In genomic region chr13:77521595-77522367, GRCh38 we compare ENCODE assay signal across 12 cellular contexts. TPM values are rescaled to one million over a fixed set of nuclear protein-coding genes. Genes with fewer than 3 reads are reported as not detected.
DNase-seq lines count a peak whose midpoint lies in the region; ATAC-seq, FAIRE-seq and TF ChIP-seq lines count a peak whose summit lies in the region.
"Had no signal": no experiment of that assay in that cellular context is flagged by ENCODE, and none has a peak within 500 bp of the region (broad histone marks: within the 10 kb centered on the region; RNA-seq: fewer than 3 reads in every experiment).

No MANE protein-coding gene starts in this region.

- peak overlapping the region; percentile 19 for H3K9ac ChIP-seq in keratinocyte (ENCODE audit: control insufficient read depth, extremely low read depth, insufficient read depth, low read length)

- H3K9me1 ChIP-seq in keratinocyte (ENCODE audit: control insufficient read depth, extremely low read depth, insufficient read depth, low read length) = no peaks in the 10 kb centered on the region

- peak overlapping the region; percentile 76 for H3K4me2 ChIP-seq in keratinocyte (ENCODE audit: control insufficient read depth, extremely low read depth, insufficient read depth, low read depth, low read length)

- H3K36me3 ChIP-seq in KOPT-K1 (ENCODE audit: insufficient read depth, low read length) = no peaks in the 10 kb centered on the region
- no peaks in the 10 kb centered on the region for H3K36me3 ChIP-seq in keratinocyte (ENCODE audit: control insufficient read depth in 2 of 2, extremely low read depth in 1 of 2, insufficient read depth in 2 of 2, low read length in 2 of 2)
- H3K36me3 ChIP-seq in gastroesophageal sphincter = no peaks in the 10 kb centered on the region
- H3K36me3 ChIP-seq: ovary had no signal

- no peak for ATAC-seq in GM21619 (IDR thresholded peaks at IDR 0.05; ENCODE audit: unreplicated experiment)
- no peak for ATAC-seq in gastroesophageal sphincter
- ATAC-seq: Panc1 had no signal

- dilution Hi-C loops in keratinocyte (cut with MboI; ENCODE audit: extremely low pct_ligation_motif_present, low sequenced_read_pairs) = no loop called here

- peaks cover 46% of the 10 kb centered on the region for H3K4me1 ChIP-seq in keratinocyte (ENCODE audit: control insufficient read depth, extremely low read depth, insufficient read depth, low read length)
- no peaks in the 10 kb centered on the region for H3K4me1 ChIP-seq in gastroesophageal sphincter

- TF ChIP-seq CTCF in keratinocyte (optimal IDR thresholded peaks at IDR 0.05 in 1 of 3, IDR thresholded peaks at IDR 0.05 in 1 of 3, conservative IDR thresholded peaks at IDR 0.05 in 1 of 3; ENCODE audit: extremely low read depth in 1 of 3, insufficient read depth in 2 of 3, low read length in 3 of 3) (peak in 1 of 3 experiments; percentile 15), gastroesophageal sphincter (IDR thresholded peaks at IDR 0.05) (no peak)

- H3K4me3 ChIP-seq in keratinocyte (ENCODE audit: control insufficient read depth in 2 of 3, extremely low read depth in 1 of 3, insufficient read depth in 2 of 3, low read depth in 1 of 3, low read length in 3 of 3) = peak overlapping the region in 2 of 3 experiments; percentile 2 to 30
- no peak overlapping the region for H3K4me3 ChIP-seq in gastroesophageal sphincter
- H3K4me3 ChIP-seq: ovary had no signal

- FAIRE-seq in keratinocyte (lab: Jason Lieb, UNC) = no peak
- FAIRE-seq in GM12892 (lab: Jason Lieb, UNC) = no peak

- DNase-seq in T47D (ENCODE audit: low read depth in 1 of 2, low spot score in 1 of 2) = peak; percentile 4 to 65
- no peak for DNase-seq in keratinocyte (ENCODE audit: low read depth, low spot score)
- DNase-seq in mucosa of gallbladder (ENCODE audit: low spot score) = no peak
- no peak for DNase-seq in GM12892 (ENCODE audit: insufficient read length)
- DNase-seq: activated effector memory CD4-positive, alpha-beta T cell treated with Interleukin-2 at 50 U/mL for 16 hours; GOT3; NCI-H187; ovary had no signal

- 60 to 74% methylated on average over 3 of the region's 3 CpGs for WGBS in gastroesophageal sphincter (ENCODE audit: low coverage in 1 of 2), 2 donors

- H3K79me2 ChIP-seq in keratinocyte (ENCODE audit: control insufficient read depth, insufficient read depth, low read length) = no peaks in the 10 kb centered on the region

- no peaks in the 10 kb centered on the region for H3K27me3 ChIP-seq in keratinocyte (ENCODE audit: control insufficient read depth, extremely low read depth, insufficient read depth, low read length)
- no peaks in the 10 kb centered on the region for H3K27me3 ChIP-seq in gastroesophageal sphincter
- H3K27me3 ChIP-seq: ovary had no signal

- TF ChIP-seq POLR2A in GM12892 (IDR thresholded peaks at IDR 0.05; ENCODE audit: low read depth, low read length) = no peak
- TF ChIP-seq POLR2A in gastroesophageal sphincter (IDR thresholded peaks at IDR 0.05) = no peak

- peak overlapping the region; percentile 27 for H3K27ac ChIP-seq in KOPT-K1 (ENCODE audit: low read depth, low read length, poor library complexity, severe bottlenecking)
- H3K27ac ChIP-seq in keratinocyte (ENCODE audit: control insufficient read depth, insufficient read depth, low read length) = peak overlapping the region; percentile 63
- no peak overlapping the region for H3K27ac ChIP-seq in gastroesophageal sphincter
- H3K27ac ChIP-seq: ovary had no signal

- H3K9me3 ChIP-seq in KOPT-K1 (ENCODE audit: insufficient read depth, low read length, poor library complexity, severe bottlenecking) (no peaks in the 10 kb centered on the region), keratinocyte (ENCODE audit: control insufficient read depth, low read depth, low read length) (no peaks in the 10 kb centered on the region), gastroesophageal sphincter (no peaks in the 10 kb centered on the region)
- H3K9me3 ChIP-seq: ovary had no signal

- H2AFZ ChIP-seq in keratinocyte (ENCODE audit: control insufficient read depth, low read length) = no peak overlapping the region

- in situ Hi-C loops in T47D (cut with HindIII; ENCODE audit: low pct_unique_long_range_greater_than_20kb, low sequenced_read_pairs) = no loop called here

- TF ChIP-seq EP300 in gastroesophageal sphincter (IDR thresholded peaks at IDR 0.05) = no peak

- no peaks in the 10 kb centered on the region for H4K20me1 ChIP-seq in keratinocyte (ENCODE audit: control insufficient read depth, extremely low read depth, insufficient read depth, low read length)

RNA-seq across cellular contexts. Expression of gene SCEL, which starts 13.7 kb away (rescaled TPM):
- polyA plus RNA-seq in keratinocyte = 23.7 to 32.7 TPM (median 30.5 TPM) in 3 replicates
- 174 TPM for polyA plus RNA-seq in keratinocyte (2011; ENCODE audit: low read depth)
- 18.4 and 45.7 TPM in 2 replicates for polyA plus RNA-seq in keratinocyte (2011; cell fraction: cytosol; rRNA removed)
- polyA plus RNA-seq in keratinocyte (2011; cell fraction: nucleus; rRNA removed) = 37.0 and 60.9 TPM in 2 replicates
- polyA plus RNA-seq in keratinocyte (2012; ENCODE audit: low replicate concordance) = 21.5 and 65.8 TPM in 2 replicates
- polyA minus RNA-seq in keratinocyte = 5.8 to 20.8 TPM (median 15.9 TPM) in 3 replicates
- polyA minus RNA-seq in keratinocyte (2011; cell fraction: cytosol; rRNA and poly(A)+ RNA removed) = 15.5 TPM
- polyA minus RNA-seq in keratinocyte (2011; cell fraction: nucleus; rRNA and poly(A)+ RNA removed) = 21.0 and 30.9 TPM in 2 replicates
- total RNA-seq in mucosa of gallbladder (0.12 TPM), gastroesophageal sphincter (10 to 100 TPM in 1 of 4 donors, 1 to 10 TPM in 1, under 1 TPM in 2; 0.54 to 14.6 (median 1.0) TPM)
- not detected for polyA plus RNA-seq in GM12892 (2012; ENCODE audit: missing spikeins)
- total RNA-seq: ovary had no signal

Comparison
In these comparisons a context has a peak if more than half of its experiments do, and no peak if none do; other contexts are left out.
1. H3K27ac ChIP-seq: peak in KOPT-K1 (single experiment) and keratinocyte (single experiment); none in gastroesophageal sphincter (0 of 4).
2. DNase-seq: peak in T47D (2 of 2); none in keratinocyte (single experiment), mucosa of gallbladder (single experiment) and GM12892 (single experiment).
3. H3K4me3 ChIP-seq: peak in keratinocyte (2 of 3); none in gastroesophageal sphincter (0 of 2).